ENCODE assay signal across 1 cellular context in genomic region chr5:41870621-41871048, GRCh38.
TF ChIP-seq lines count a peak whose summit lies in the region.

No MANE protein-coding gene starts in this region.

TF ChIP-seq in GM12878, 131 proteins besides CTCF, POLR2A, EP300 and RAD21:
- no peak for TF ChIP-seq SREBF2 (IDR thresholded peaks at IDR 0.05; ENCODE audit: low read length)
- TF ChIP-seq PML (IDR thresholded peaks at IDR 0.05; ENCODE audit: low read length): peak; percentile 15; the same call in 1 of the 2 replicates
- TF ChIP-seq LARP7 (IDR thresholded peaks at IDR 0.05): peak; percentile 19; the same call in 1 of the 2 replicates
- no peak for TF ChIP-seq PBX3 (IDR thresholded peaks at IDR 0.05; ENCODE audit: insufficient replicate concordance, low read depth, low read length)
- TF ChIP-seq ASH2L (IDR thresholded peaks at IDR 0.05; ENCODE audit: borderline replicate concordance, low read depth): no peak
- TF ChIP-seq TCF7 (IDR thresholded peaks at IDR 0.05; ENCODE audit: borderline replicate concordance): no peak
- TF ChIP-seq, protein P1, sequence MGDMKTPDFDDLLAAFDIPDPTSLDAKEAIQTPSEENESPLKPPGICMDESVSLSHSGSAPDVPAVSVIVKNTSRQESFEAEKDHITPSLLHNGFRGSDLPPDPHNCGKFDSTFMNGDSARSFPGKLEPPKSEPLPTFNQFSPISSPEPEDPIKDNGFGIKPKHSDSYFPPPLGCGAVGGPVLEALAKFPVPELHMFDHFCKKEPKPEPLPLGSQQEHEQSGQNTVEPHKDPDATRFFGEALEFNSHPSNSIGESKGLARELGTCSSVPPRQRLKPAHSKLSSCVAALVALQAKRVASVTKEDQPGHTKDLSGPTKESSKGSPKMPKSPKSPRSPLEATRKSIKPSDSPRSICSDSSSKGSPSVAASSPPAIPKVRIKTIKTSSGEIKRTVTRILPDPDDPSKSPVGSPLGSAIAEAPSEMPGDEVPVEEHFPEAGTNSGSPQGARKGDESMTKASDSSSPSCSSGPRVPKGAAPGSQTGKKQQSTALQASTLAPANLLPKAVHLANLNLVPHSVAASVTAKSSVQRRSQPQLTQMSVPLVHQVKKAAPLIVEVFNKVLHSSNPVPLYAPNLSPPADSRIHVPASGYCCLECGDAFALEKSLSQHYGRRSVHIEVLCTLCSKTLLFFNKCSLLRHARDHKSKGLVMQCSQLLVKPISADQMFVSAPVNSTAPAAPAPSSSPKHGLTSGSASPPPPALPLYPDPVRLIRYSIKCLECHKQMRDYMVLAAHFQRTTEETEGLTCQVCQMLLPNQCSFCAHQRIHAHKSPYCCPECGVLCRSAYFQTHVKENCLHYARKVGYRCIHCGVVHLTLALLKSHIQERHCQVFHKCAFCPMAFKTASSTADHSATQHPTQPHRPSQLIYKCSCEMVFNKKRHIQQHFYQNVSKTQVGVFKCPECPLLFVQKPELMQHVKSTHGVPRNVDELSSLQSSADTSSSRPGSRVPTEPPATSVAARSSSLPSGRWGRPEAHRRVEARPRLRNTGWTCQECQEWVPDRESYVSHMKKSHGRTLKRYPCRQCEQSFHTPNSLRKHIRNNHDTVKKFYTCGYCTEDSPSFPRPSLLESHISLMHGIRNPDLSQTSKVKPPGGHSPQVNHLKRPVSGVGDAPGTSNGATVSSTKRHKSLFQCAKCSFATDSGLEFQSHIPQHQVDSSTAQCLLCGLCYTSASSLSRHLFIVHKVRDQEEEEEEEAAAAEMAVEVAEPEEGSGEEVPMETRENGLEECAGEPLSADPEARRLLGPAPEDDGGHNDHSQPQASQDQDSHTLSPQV (IDR thresholded peaks at IDR 0.05): no peak
- TF ChIP-seq MYC (IDR thresholded peaks at IDR 0.05; ENCODE audit: insufficient read depth, insufficient read length, insufficient replicate concordance, low read length, severe bottlenecking): no peak
- no peak for TF ChIP-seq ZNF207 (IDR thresholded peaks at IDR 0.05; ENCODE audit: borderline replicate concordance)
- no peak for TF ChIP-seq MYB (IDR thresholded peaks at IDR 0.05; ENCODE audit: borderline replicate concordance, low read depth, low read length)
- no peak for TF ChIP-seq RELB (IDR thresholded peaks at IDR 0.05; ENCODE audit: low read depth)
- TF ChIP-seq, protein P2, sequence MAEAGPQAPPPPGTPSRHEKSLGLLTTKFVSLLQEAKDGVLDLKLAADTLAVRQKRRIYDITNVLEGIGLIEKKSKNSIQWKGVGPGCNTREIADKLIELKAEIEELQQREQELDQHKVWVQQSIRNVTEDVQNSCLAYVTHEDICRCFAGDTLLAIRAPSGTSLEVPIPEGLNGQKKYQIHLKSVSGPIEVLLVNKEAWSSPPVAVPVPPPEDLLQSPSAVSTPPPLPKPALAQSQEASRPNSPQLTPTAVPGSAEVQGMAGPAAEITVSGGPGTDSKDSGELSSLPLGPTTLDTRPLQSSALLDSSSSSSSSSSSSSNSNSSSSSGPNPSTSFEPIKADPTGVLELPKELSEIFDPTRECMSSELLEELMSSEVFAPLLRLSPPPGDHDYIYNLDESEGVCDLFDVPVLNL (IDR thresholded peaks at IDR 0.05; ENCODE audit: low read depth, low read length): peak; percentile 7; the same call in 1 of the 2 replicates
- peak; percentile 6; the same call in 1 of the 2 replicates for TF ChIP-seq HDGF (IDR thresholded peaks at IDR 0.05)
- TF ChIP-seq SIN3A (IDR thresholded peaks at IDR 0.05; ENCODE audit: low read depth, low read length): no peak
- TF ChIP-seq RFX5 (IDR thresholded peaks at IDR 0.05; ENCODE audit: low read depth, low read length): no peak
- TF ChIP-seq HDAC6 (IDR thresholded peaks at IDR 0.05; ENCODE audit: unreplicated experiment): no peak
- TF ChIP-seq SMARCA5 (IDR thresholded peaks at IDR 0.05): no peak
- no peak for TF ChIP-seq MTA3 (IDR thresholded peaks at IDR 0.05; ENCODE audit: borderline replicate concordance, low read length)
- TF ChIP-seq HCFC1 (IDR thresholded peaks at IDR 0.05; ENCODE audit: low read length): no peak
- TF ChIP-seq BCL11A (IDR thresholded peaks at IDR 0.05; ENCODE audit: low read depth, low read length): no peak
- TF ChIP-seq, protein P3, sequence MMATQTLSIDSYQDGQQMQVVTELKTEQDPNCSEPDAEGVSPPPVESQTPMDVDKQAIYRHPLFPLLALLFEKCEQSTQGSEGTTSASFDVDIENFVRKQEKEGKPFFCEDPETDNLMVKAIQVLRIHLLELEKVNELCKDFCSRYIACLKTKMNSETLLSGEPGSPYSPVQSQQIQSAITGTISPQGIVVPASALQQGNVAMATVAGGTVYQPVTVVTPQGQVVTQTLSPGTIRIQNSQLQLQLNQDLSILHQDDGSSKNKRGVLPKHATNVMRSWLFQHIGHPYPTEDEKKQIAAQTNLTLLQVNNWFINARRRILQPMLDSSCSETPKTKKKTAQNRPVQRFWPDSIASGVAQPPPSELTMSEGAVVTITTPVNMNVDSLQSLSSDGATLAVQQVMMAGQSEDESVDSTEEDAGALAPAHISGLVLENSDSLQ (IDR thresholded peaks at IDR 0.05): no peak
- no peak for TF ChIP-seq FOS (IDR thresholded peaks at IDR 0.05; ENCODE audit: borderline replicate concordance, extremely low read depth, insufficient read length)
- 0 out of 4 replicates have a peak, but pooled peaks of 1 of the 2 experiments have one; percentile 2 for TF ChIP-seq ETV6 (conservative IDR thresholded peaks at IDR 0.05 in 1 of 2, IDR thresholded peaks at IDR 0.05 in 1 of 2; ENCODE audit: borderline replicate concordance in 1 of 2, low read depth in 1 of 2)
- no peak for TF ChIP-seq ZBTB33 (IDR thresholded peaks at IDR 0.05)
- TF ChIP-seq, protein P4, sequence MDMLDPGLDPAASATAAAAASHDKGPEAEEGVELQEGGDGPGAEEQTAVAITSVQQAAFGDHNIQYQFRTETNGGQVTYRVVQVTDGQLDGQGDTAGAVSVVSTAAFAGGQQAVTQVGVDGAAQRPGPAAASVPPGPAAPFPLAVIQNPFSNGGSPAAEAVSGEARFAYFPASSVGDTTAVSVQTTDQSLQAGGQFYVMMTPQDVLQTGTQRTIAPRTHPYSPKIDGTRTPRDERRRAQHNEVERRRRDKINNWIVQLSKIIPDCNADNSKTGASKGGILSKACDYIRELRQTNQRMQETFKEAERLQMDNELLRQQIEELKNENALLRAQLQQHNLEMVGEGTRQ (IDR thresholded peaks at IDR 0.05; ENCODE audit: borderline replicate concordance, low read depth, low read length): no peak
- TF ChIP-seq TARDBP (IDR thresholded peaks at IDR 0.05; ENCODE audit: borderline replicate concordance): no peak
- no peak for TF ChIP-seq TCF3 (IDR thresholded peaks at IDR 0.05; ENCODE audit: borderline replicate concordance, insufficient read depth, low read depth, low read length)
- no peak for TF ChIP-seq SP1 (IDR thresholded peaks at IDR 0.05; ENCODE audit: low read depth, low read length)
- no peak for TF ChIP-seq BCL3 (IDR thresholded peaks at IDR 0.05; ENCODE audit: borderline replicate concordance, insufficient read depth, low read depth, low read length, poor library complexity, severe bottlenecking)
- no peak for TF ChIP-seq ATF7 (IDR thresholded peaks at IDR 0.05; ENCODE audit: low read depth)
- peak; percentile 30 for TF ChIP-seq MEF2B (IDR thresholded peaks at IDR 0.05; ENCODE audit: partially characterized antibody, poor library complexity, severe bottlenecking)
- no peak for TF ChIP-seq ZBED1 (IDR thresholded peaks at IDR 0.05; ENCODE audit: borderline replicate concordance)
- TF ChIP-seq ZZZ3 (IDR thresholded peaks at IDR 0.05; ENCODE audit: control insufficient read depth, insufficient read length, low read depth): no peak
- no peak for TF ChIP-seq PAX5 (IDR thresholded peaks at IDR 0.05; ENCODE audit: borderline replicate concordance, low read depth, low read length)
- TF ChIP-seq CREM (IDR thresholded peaks at IDR 0.05; ENCODE audit: low read depth): no peak
- TF ChIP-seq ZNF384 (IDR thresholded peaks at IDR 0.05; ENCODE audit: borderline replicate concordance, low read depth, low read length): no peak
- TF ChIP-seq BMI1 (IDR thresholded peaks at IDR 0.05; ENCODE audit: borderline replicate concordance): no peak
- TF ChIP-seq, protein P5, sequence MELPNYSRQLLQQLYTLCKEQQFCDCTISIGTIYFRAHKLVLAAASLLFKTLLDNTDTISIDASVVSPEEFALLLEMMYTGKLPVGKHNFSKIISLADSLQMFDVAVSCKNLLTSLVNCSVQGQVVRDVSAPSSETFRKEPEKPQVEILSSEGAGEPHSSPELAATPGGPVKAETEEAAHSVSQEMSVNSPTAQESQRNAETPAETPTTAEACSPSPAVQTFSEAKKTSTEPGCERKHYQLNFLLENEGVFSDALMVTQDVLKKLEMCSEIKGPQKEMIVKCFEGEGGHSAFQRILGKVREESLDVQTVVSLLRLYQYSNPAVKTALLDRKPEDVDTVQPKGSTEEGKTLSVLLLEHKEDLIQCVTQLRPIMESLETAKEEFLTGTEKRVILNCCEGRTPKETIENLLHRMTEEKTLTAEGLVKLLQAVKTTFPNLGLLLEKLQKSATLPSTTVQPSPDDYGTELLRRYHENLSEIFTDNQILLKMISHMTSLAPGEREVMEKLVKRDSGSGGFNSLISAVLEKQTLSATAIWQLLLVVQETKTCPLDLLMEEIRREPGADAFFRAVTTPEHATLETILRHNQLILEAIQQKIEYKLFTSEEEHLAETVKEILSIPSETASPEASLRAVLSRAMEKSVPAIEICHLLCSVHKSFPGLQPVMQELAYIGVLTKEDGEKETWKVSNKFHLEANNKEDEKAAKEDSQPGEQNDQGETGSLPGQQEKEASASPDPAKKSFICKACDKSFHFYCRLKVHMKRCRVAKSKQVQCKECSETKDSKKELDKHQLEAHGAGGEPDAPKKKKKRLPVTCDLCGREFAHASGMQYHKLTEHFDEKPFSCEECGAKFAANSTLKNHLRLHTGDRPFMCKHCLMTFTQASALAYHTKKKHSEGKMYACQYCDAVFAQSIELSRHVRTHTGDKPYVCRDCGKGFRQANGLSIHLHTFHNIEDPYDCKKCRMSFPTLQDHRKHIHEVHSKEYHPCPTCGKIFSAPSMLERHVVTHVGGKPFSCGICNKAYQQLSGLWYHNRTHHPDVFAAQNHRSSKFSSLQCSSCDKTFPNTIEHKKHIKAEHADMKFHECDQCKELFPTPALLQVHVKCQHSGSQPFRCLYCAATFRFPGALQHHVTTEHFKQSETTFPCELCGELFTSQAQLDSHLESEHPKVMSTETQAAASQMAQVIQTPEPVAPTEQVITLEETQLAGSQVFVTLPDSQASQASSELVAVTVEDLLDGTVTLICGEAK (IDR thresholded peaks at IDR 0.05; ENCODE audit: borderline replicate concordance): 0 out of 2 replicates have a peak, but pooled peaks have one; percentile 42
- TF ChIP-seq CBX3 (IDR thresholded peaks at IDR 0.05; ENCODE audit: borderline replicate concordance, low read depth): no peak
- TF ChIP-seq PAX8 (IDR thresholded peaks at IDR 0.05): no peak
- TF ChIP-seq FOXK2 (IDR thresholded peaks at IDR 0.05): no peak
